In the genomic region with DNA sequence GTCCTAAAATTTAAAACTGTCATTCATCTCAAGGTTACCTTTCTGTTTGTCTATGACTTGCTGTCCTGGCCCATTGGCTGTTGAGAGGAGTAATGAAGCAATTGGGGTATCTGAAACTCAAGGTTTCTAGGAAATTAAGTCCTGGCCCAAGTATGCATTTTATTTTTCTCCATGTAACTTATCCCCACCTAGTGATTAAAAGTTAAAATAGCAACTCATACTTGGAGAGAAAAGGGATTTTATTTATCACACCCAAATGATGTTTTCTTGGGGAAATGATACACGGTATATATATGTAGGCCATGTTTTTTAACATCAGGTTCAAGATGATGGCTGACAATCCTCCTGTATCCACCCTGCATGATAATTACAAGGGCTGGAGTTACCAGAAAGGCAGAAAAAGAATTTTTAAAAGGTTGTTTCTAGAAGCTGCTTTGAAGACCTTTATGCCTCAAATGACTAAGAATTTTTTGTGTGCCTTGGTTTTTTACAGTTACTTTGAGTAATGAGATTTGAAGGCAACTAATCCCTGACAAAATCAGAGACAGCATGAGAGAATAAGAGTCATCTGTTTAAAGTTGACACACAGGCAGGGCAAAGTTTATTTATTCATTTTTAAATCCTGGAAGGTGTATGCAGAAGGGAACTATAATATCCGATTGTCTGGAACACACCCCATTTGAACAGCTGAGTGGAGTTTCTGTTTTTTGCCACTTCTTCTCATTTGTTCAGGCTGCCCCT, we compare ENCODE assay signal across 13 cellular contexts. TPM values are rescaled to one million over a fixed set of nuclear protein-coding genes. Genes with fewer than 3 reads are reported as not detected.
DNase-seq lines count a peak whose midpoint lies in the region; ATAC-seq, FAIRE-seq and TF ChIP-seq lines count a peak whose summit lies in the region.
"Had no signal": no experiment of that assay in that cellular context is flagged by ENCODE, and none has a peak within 500 bp of the region (broad histone marks: within the 10 kb centered on the region; RNA-seq: fewer than 3 reads in every experiment).

No MANE protein-coding gene starts in this region.

- peak; percentile 15 for TF ChIP-seq CTCF in D721Med (IDR thresholded peaks at IDR 0.05; ENCODE audit: insufficient read depth, missing control alignments)
- TF ChIP-seq CTCF in LNCaP clone FGC (IDR thresholded peaks at IDR 0.05; ENCODE audit: control insufficient read depth, extremely low read depth, insufficient read depth), result peak; percentile 36; the same call in 1 of the 2 replicates
- TF ChIP-seq CTCF in brain (conservative IDR thresholded peaks at IDR 0.05), result peak; percentile 40 to 44
- no peak for TF ChIP-seq CTCF in BE2C (IDR thresholded peaks at IDR 0.05; ENCODE audit: low read depth, low read length)

- peaks cover 4% of the 10 kb centered on the region; the same call in 1 of the 2 replicates for H3K27me3 ChIP-seq in BE2C

- no peaks in the 10 kb centered on the region for H3K36me3 Mint-ChIP-seq in brain
- H3K36me3 Mint-ChIP-seq: naive thymus-derived CD4-positive, alpha-beta T cell had no signal

- H3K4me3 ChIP-seq in LNCaP clone FGC (ENCODE audit: low read depth, low read length) (no peak overlapping the region), BE2C (ENCODE audit: low read depth, low read length) (no peak overlapping the region)

- no peaks in the 10 kb centered on the region for H3K9me3 Mint-ChIP-seq in brain
- H3K9me3 Mint-ChIP-seq: activated T-helper 1 cell treated with anti-CD3 and anti-CD28 coated beads, Interleukin-12 subunit alpha, Interleukin-12 subunit beta, Interleukin-2, Interleukin-4 antibody, amounts not matched to agents 30 ng/mL and 10 ng/mL and 1 ng/mL, durations not matched to agents 14 hours and 24 hours and 36 hours; naive thymus-derived CD4-positive, alpha-beta T cell had no signal

- H3K27ac Mint-ChIP-seq in brain, result peak overlapping the region in 1 of 5 experiments; percentile 62
- H3K27ac Mint-ChIP-seq: activated T-helper 1 cell treated with anti-CD3 and anti-CD28 coated beads, Interleukin-12 subunit alpha, Interleukin-12 subunit beta, Interleukin-2, Interleukin-4 antibody, amounts not matched to agents 30 ng/mL and 10 ng/mL and 1 ng/mL, durations not matched to agents 14 hours and 24 hours and 36 hours; naive thymus-derived CD4-positive, alpha-beta T cell had no signal

- H3K4me1 ChIP-seq in BE2C, result no peaks in the 10 kb centered on the region

- peaks cover 14% of the 10 kb centered on the region for H3K4me1 Mint-ChIP-seq in brain
- H3K4me1 Mint-ChIP-seq: naive thymus-derived CD4-positive, alpha-beta T cell had no signal

- FAIRE-seq in D721Med (lab: Jason Lieb, UNC), result no peak
- FAIRE-seq: colon had no signal

- H3K36me3 ChIP-seq in BE2C, result no peaks in the 10 kb centered on the region

- DNase-seq in D721Med (ENCODE audit: insufficient read length, low spot score), result no peak
- no peak for DNase-seq in LNCaP clone FGC (ENCODE audit: low read depth)
- peak; percentile 9 for DNase-seq in myocyte (ENCODE audit: low read depth)
- no peak for DNase-seq in activated naive CD4-positive, alpha-beta T cell treated with Interleukin-2 at 50 U/mL for 16 hours
- DNase-seq in BE2C, result no peak
- no peak for DNase-seq in activated CD4-positive, alpha-beta T cell treated with anti-CD3 and anti-CD28 coated beads, Interleukin-2, amount 50 U/mL, for 48 hours
- DNase-seq: NCI-H187; stimulated activated naive CD4-positive, alpha-beta T cell had no signal

- H3K4me3 Mint-ChIP-seq in brain, result no peak overlapping the region
- H3K4me3 Mint-ChIP-seq: activated T-helper 1 cell treated with anti-CD3 and anti-CD28 coated beads, Interleukin-12 subunit alpha, Interleukin-12 subunit beta, Interleukin-2, Interleukin-4 antibody, amounts not matched to agents 30 ng/mL and 10 ng/mL and 1 ng/mL, durations not matched to agents 14 hours and 24 hours and 36 hours; naive thymus-derived CD4-positive, alpha-beta T cell had no signal

- ATAC-seq in HG02763 (IDR thresholded peaks at IDR 0.05; ENCODE audit: unreplicated experiment), result no peak
- ATAC-seq: naive thymus-derived CD4-positive, alpha-beta T cell had no signal

- no peaks in the 10 kb centered on the region for H3K27me3 Mint-ChIP-seq in brain

- no peaks in the 10 kb centered on the region for H3K9me3 ChIP-seq in BE2C

RNA-seq across cellular contexts. Expression of a gene that starts 28.9 kb away (rescaled TPM):
- not detected for polyA plus RNA-seq in brain (ENCODE audit: insufficient read depth, low read depth, low replicate concordance)
- total RNA-seq in myocyte, result 0.62 TPM in 1 of 2 replicates, not detected in the other
- polyA plus RNA-seq in myocyte (2012), result 0.10 TPM
- polyA plus RNA-seq in BE2C (2012; ENCODE audit: insufficient read depth, insufficient read length, low read depth), result not detected
- total RNA-seq: naive thymus-derived CD4-positive, alpha-beta T cell had no signal
- polyA plus RNA-seq: naive thymus-derived CD4-positive, alpha-beta T cell had no signal
